Comparison of ENCODE assay signal across 33 cellular contexts in the genomic region with DNA sequence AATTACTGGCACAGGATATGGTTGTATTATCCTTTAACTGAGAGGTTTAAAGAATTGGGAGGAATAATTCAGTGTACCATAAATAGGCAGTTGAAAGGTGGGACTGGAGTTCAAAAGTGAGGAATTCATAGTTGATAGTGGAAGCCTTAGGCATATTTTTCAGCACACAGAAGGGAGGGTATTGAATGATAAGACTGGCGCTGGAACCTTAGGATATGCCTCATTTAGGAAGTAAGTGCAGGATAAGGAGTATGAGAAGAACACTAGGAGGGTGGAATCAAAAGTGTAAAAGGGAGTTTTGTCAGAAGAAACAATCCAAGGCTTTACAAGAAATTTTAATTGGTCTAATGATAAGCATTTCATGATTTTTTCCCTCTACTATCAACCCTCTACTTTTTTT.
"Had no signal": no experiment of that assay in that cellular context is flagged by ENCODE, and none has a peak within 500 bp of the region (broad histone marks: within the 10 kb centered on the region; RNA-seq: fewer than 3 reads in every experiment).

No MANE protein-coding gene starts in this region.

- H3K27me3 ChIP-seq: adrenal gland, body of pancreas, brain microvascular endothelial cell, breast epithelium had no signal

- H3K4me3 ChIP-seq: adrenal gland, body of pancreas, breast epithelium had no signal

- ATAC-seq: activated CD8-positive, alpha-beta T cell treated with anti-CD3 and anti-CD28 coated beads for 36 hours; activated naive CD4-positive, alpha-beta T cell treated with anti-CD3 and anti-CD28 coated beads, Interleukin-2, amount 50 U/mL, for 72 hours; activated T-cell treated with anti-CD3 and anti-CD28 coated beads, Interleukin-2, amount 50 U/mL, for 4 hours; activated T-cell treated with anti-CD3 and anti-CD28 coated beads, Interleukin-2, amount 50 U/mL, for 72 hours; activated T-helper 17 cell treated with anti-CD3 and anti-CD28 coated beads, Interleukin-2, amount 50 U/mL, for 72 hours; body of pancreas had no signal

- H3K27ac ChIP-seq: adrenal gland, body of pancreas, brain microvascular endothelial cell, breast epithelium, VCaP had no signal

- DNase-seq: activated B cell treated with CpG ODN at 0.5 μM for 24 hours; activated CD4-positive, alpha-beta memory T cell treated with anti-CD3 and anti-CD28 coated beads for 36 hours; activated CD4-positive, alpha-beta T cell treated with anti-CD3 and anti-CD28 coated beads for 4 hours; activated CD4-positive, alpha-beta T cell treated with anti-CD3 and anti-CD28 coated beads, Interleukin-2, amount 10 ng/mL, durations not matched to agents 24 days and 14 days; activated CD4-positive, alpha-beta T cell treated with anti-CD3 and anti-CD28 coated beads, Interleukin-2, amount 50 U/mL, for 1 hour; activated CD4-positive, alpha-beta T cell treated with anti-CD3 and anti-CD28 coated beads, Interleukin-2, amount 50 U/mL, for 4 hours; activated CD4-positive, CD25-positive, alpha-beta regulatory T cell treated with anti-CD3 and anti-CD28 coated beads, Interleukin-2, amount 50 U/mL, for 72 hours; activated CD8-positive, alpha-beta memory T cell treated with anti-CD3 and anti-CD28 coated beads, Interleukin-2, amount 50 U/mL, for 4 hours; activated CD8-positive, alpha-beta T cell treated with anti-CD3 and anti-CD28 coated beads for 36 hours; activated effector memory CD4-positive, alpha-beta T cell treated with anti-CD3 and anti-CD28 coated beads, Interleukin-2, amount 50 U/mL, for 16 hours; activated gamma-delta T cell treated with Interleukin-2 at 50 U/mL for 16 hours; activated naive CD4-positive, alpha-beta T cell; activated naive CD4-positive, alpha-beta T cell treated with anti-CD3 and anti-CD28 coated beads for 36 hours; activated naive CD4-positive, alpha-beta T cell treated with anti-CD3 and anti-CD28 coated beads, Interleukin-2, amount 50 U/mL, for 16 hours; activated naive CD8-positive, alpha-beta T cell treated with anti-CD3 and anti-CD28 coated beads for 36 hours; activated T-cell treated with anti-CD3 and anti-CD28 coated beads for 4 hours; activated T-cell treated with anti-CD3 and anti-CD28 coated beads, Interleukin-2, amount 50 U/mL, for 1 hour; activated T-cell treated with anti-CD3 and anti-CD28 coated beads, Interleukin-2, amount 50 U/mL, for 4 hours; activated T-cell treated with anti-CD3 and anti-CD28 coated beads, Interleukin-2, amount 50 U/mL, for 72 hours; adrenal gland; amniotic stem cell; aorta; body of pancreas; brain microvascular endothelial cell; central memory CD4-positive, alpha-beta T cell; T-helper 2 cell; T-helper 9 cell had no signal

- H3K9me3 Mint-ChIP-seq: activated B cell treated with CpG ODN at 0.5 μM for 24 hours; activated CD4-positive, alpha-beta memory T cell treated with anti-CD3 and anti-CD28 coated beads for 36 hours; activated CD4-positive, alpha-beta T cell treated with anti-CD3 and anti-CD28 coated beads, Interleukin-2, amount 10 ng/mL, durations not matched to agents 24 days and 14 days; activated CD8-positive, alpha-beta T cell treated with anti-CD3 and anti-CD28 coated beads for 36 hours; activated naive CD4-positive, alpha-beta T cell treated with anti-CD3 and anti-CD28 coated beads for 36 hours; activated naive CD4-positive, alpha-beta T cell treated with anti-CD3 and anti-CD28 coated beads, Interleukin-2, amount 50 U/mL, for 72 hours; activated naive CD8-positive, alpha-beta T cell treated with anti-CD3 and anti-CD28 coated beads for 36 hours; activated T-cell treated with anti-CD3 and anti-CD28 coated beads, Interleukin-2, amount 50 U/mL, for 4 hours; activated T-cell treated with anti-CD3 and anti-CD28 coated beads, Interleukin-2, amount 50 U/mL, for 72 hours; activated T-helper 1 cell treated with anti-CD3 and anti-CD28 coated beads, Interleukin-12 subunit alpha, Interleukin-12 subunit beta, Interleukin-2, Interleukin-4 antibody, amounts not matched to agents 30 ng/mL and 10 ng/mL and 1 ng/mL, durations not matched to agents 14 hours and 24 hours and 36 hours; T-helper 2 cell treated with Interferon-gamma antibody and Interleukin-4, amounts not matched to agents 5 μg/mL and 100 μg/mL, for 36 hours had no signal

- H3K4me1 Mint-ChIP-seq: activated B cell treated with CpG ODN at 0.5 μM for 24 hours; activated CD4-positive, alpha-beta T cell treated with anti-CD3 and anti-CD28 coated beads, Interleukin-2, amount 10 ng/mL, durations not matched to agents 24 days and 14 days; activated naive CD8-positive, alpha-beta T cell treated with anti-CD3 and anti-CD28 coated beads for 36 hours; activated T-helper 17 cell treated with anti-CD3 and anti-CD28 coated beads, Interleukin-2, amount 50 U/mL, for 72 hours had no signal

- H3K4me1 ChIP-seq: adrenal gland, body of pancreas, breast epithelium had no signal

- H3K27me3 Mint-ChIP-seq: activated B cell treated with CpG ODN at 0.5 μM for 24 hours; activated CD4-positive, alpha-beta memory T cell treated with anti-CD3 and anti-CD28 coated beads for 36 hours had no signal

- H3K36me3 Mint-ChIP-seq: activated CD4-positive, alpha-beta memory T cell treated with anti-CD3 and anti-CD28 coated beads for 36 hours; activated naive CD4-positive, alpha-beta T cell treated with anti-CD3 and anti-CD28 coated beads, Interleukin-2, amount 50 U/mL, for 72 hours; activated naive CD8-positive, alpha-beta T cell treated with anti-CD3 and anti-CD28 coated beads for 36 hours had no signal

- H3K4me3 Mint-ChIP-seq: activated B cell treated with CpG ODN at 0.5 μM for 24 hours; activated CD4-positive, alpha-beta memory T cell treated with anti-CD3 and anti-CD28 coated beads for 36 hours; activated CD4-positive, alpha-beta T cell treated with anti-CD3 and anti-CD28 coated beads, Interleukin-2, amount 10 ng/mL, durations not matched to agents 24 days and 14 days; activated CD8-positive, alpha-beta T cell treated with anti-CD3 and anti-CD28 coated beads for 36 hours; activated naive CD4-positive, alpha-beta T cell treated with anti-CD3 and anti-CD28 coated beads for 36 hours; activated naive CD8-positive, alpha-beta T cell treated with anti-CD3 and anti-CD28 coated beads for 36 hours; activated T-cell treated with anti-CD3 and anti-CD28 coated beads, Interleukin-2, amount 50 U/mL, for 4 hours; activated T-cell treated with anti-CD3 and anti-CD28 coated beads, Interleukin-2, amount 50 U/mL, for 72 hours; activated T-helper 1 cell treated with anti-CD3 and anti-CD28 coated beads, Interleukin-12 subunit alpha, Interleukin-12 subunit beta, Interleukin-2, Interleukin-4 antibody, amounts not matched to agents 30 ng/mL and 10 ng/mL and 1 ng/mL, durations not matched to agents 14 hours and 24 hours and 36 hours; activated T-helper 17 cell treated with anti-CD3 and anti-CD28 coated beads, Interleukin-2, amount 50 U/mL, for 72 hours; T-helper 2 cell treated with Interferon-gamma antibody and Interleukin-4, amounts not matched to agents 5 μg/mL and 100 μg/mL, for 36 hours had no signal

- H3K27ac Mint-ChIP-seq: activated B cell treated with CpG ODN at 0.5 μM for 24 hours; activated CD4-positive, alpha-beta memory T cell treated with anti-CD3 and anti-CD28 coated beads for 36 hours; activated CD4-positive, alpha-beta T cell treated with anti-CD3 and anti-CD28 coated beads, Interleukin-2, amount 10 ng/mL, durations not matched to agents 24 days and 14 days; activated CD8-positive, alpha-beta T cell treated with anti-CD3 and anti-CD28 coated beads for 36 hours; activated naive CD4-positive, alpha-beta T cell treated with anti-CD3 and anti-CD28 coated beads for 36 hours; activated naive CD4-positive, alpha-beta T cell treated with anti-CD3 and anti-CD28 coated beads, Interleukin-2, amount 50 U/mL, for 72 hours; activated naive CD8-positive, alpha-beta T cell treated with anti-CD3 and anti-CD28 coated beads for 36 hours; activated T-cell treated with anti-CD3 and anti-CD28 coated beads, Interleukin-2, amount 50 U/mL, for 72 hours; activated T-helper 1 cell treated with anti-CD3 and anti-CD28 coated beads, Interleukin-12 subunit alpha, Interleukin-12 subunit beta, Interleukin-2, Interleukin-4 antibody, amounts not matched to agents 30 ng/mL and 10 ng/mL and 1 ng/mL, durations not matched to agents 14 hours and 24 hours and 36 hours; activated T-helper 17 cell treated with anti-CD3 and anti-CD28 coated beads, Interleukin-2, amount 50 U/mL, for 72 hours; T-helper 2 cell treated with Interferon-gamma antibody and Interleukin-4, amounts not matched to agents 5 μg/mL and 100 μg/mL, for 36 hours had no signal

- H3K36me3 ChIP-seq: adrenal gland, brain microvascular endothelial cell, breast epithelium had no signal

- H3K9me3 ChIP-seq: adrenal gland, body of pancreas, breast epithelium had no signal
